In the genomic region with DNA sequence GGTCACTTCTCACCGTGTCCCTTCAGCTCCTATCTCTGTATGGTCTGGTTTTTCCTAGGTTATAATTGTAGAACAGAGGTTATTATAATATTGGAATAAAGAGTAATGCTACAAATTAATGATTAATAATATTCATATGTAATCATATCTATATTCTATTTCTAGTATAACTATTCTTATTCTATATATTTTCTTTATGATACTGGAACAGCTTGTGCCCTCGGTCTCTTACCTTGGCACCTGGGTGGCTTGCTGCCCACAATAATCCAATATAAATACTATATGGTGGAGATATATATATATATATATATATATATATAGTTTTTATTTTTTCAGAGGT, we compare ENCODE assay signal across 10 cellular contexts. TPM values are rescaled to one million over a fixed set of nuclear protein-coding genes. Genes with fewer than 3 reads are reported as not detected.
DNase-seq lines count a peak whose midpoint lies in the region; ATAC-seq, FAIRE-seq and TF ChIP-seq lines count a peak whose summit lies in the region.
"Not testable (repeated sequence)": the region's sequence is repeated elsewhere in the genome, so short reads cannot be mapped to it uniquely, and the experiment has no call there.
"Had no signal": no experiment of that assay in that cellular context is flagged by ENCODE, and none has a peak within 500 bp of the region (broad histone marks: within the 10 kb centered on the region; RNA-seq: fewer than 3 reads in every experiment).

No MANE protein-coding gene starts in this region.

- not testable (repeated sequence) for H3K79me2 ChIP-seq in MM.1S (ENCODE audit: low read length); SU-DHL-6 (ENCODE audit: insufficient read depth, low read length)

- H3K27me3 Mint-ChIP-seq in Caco-2 (ENCODE audit: insufficient read depth, unreplicated experiment); stimulated activated memory B cell treated with anti-CD40 and anti-IgM and Interleukin-4, amounts not matched to agents 10 μg/mL and 1 μg/mL and 100 μg/mL, for 72 hours: not testable (repeated sequence)
- peaks cover 16% of the 10 kb centered on the region for H3K27me3 Mint-ChIP-seq in activated naive CD4-positive, alpha-beta T cell treated with anti-CD3 and anti-CD28 coated beads, Interleukin-2, amount 10 ng/mL, durations not matched to agents 7 days and 5 days

- not testable (repeated sequence) for H3K9me3 ChIP-seq in Caco-2; MM.1S (replicated peaks; ENCODE audit: insufficient read depth, low read length); SU-DHL-6 (ENCODE audit: insufficient read depth, low read length); lower lobe of right lung

- peak; percentile 79 for FAIRE-seq in A204.1 (lab: Jason Lieb, UNC)

- not testable (repeated sequence) for BruUV-seq in Caco-2 (replicated peaks; lab: Mats Ljungman, UMichigan)

- H3K4me1 Mint-ChIP-seq in Caco-2 (ENCODE audit: low read depth, unreplicated experiment); activated naive CD4-positive, alpha-beta T cell treated with anti-CD3 and anti-CD28 coated beads, Interleukin-2, amount 10 ng/mL, durations not matched to agents 7 days and 5 days: not testable (repeated sequence)
- peaks cover 19% of the 10 kb centered on the region for H3K4me1 Mint-ChIP-seq in stimulated activated memory B cell treated with anti-CD40 and anti-IgM and Interleukin-4, amounts not matched to agents 10 μg/mL and 1 μg/mL and 100 μg/mL, for 72 hours

- H3K27ac Mint-ChIP-seq in Caco-2 (ENCODE audit: unreplicated experiment); activated naive CD4-positive, alpha-beta T cell treated with anti-CD3 and anti-CD28 coated beads, Interleukin-2, amount 10 ng/mL, durations not matched to agents 7 days and 5 days: not testable (repeated sequence)
- H3K27ac Mint-ChIP-seq in stimulated activated memory B cell treated with anti-CD40 and anti-IgM and Interleukin-4, amounts not matched to agents 10 μg/mL and 1 μg/mL and 100 μg/mL, for 72 hours: peak overlapping the region; percentile 78

- H3K9me3 Mint-ChIP-seq in Caco-2 (ENCODE audit: unreplicated experiment); activated naive CD4-positive, alpha-beta T cell treated with anti-CD3 and anti-CD28 coated beads, Interleukin-2, amount 10 ng/mL, durations not matched to agents 7 days and 5 days; stimulated activated memory B cell treated with anti-CD40 and anti-IgM and Interleukin-4, amounts not matched to agents 10 μg/mL and 1 μg/mL and 100 μg/mL, for 72 hours: not testable (repeated sequence)

- not testable (repeated sequence) for H3K4me1 ChIP-seq in Caco-2; MM.1S (ENCODE audit: low read length); lower lobe of right lung

- not testable (repeated sequence) for H3K36me3 Mint-ChIP-seq in Caco-2 (ENCODE audit: insufficient read depth, unreplicated experiment); activated naive CD4-positive, alpha-beta T cell treated with anti-CD3 and anti-CD28 coated beads, Interleukin-2, amount 10 ng/mL, durations not matched to agents 7 days and 5 days; stimulated activated memory B cell treated with anti-CD40 and anti-IgM and Interleukin-4, amounts not matched to agents 10 μg/mL and 1 μg/mL and 100 μg/mL, for 72 hours

- TF ChIP-seq CTCF in Caco-2 (IDR thresholded peaks at IDR 0.05; ENCODE audit: insufficient read depth in 1 of 2, low read depth in 1 of 2, low read length in 1 of 2, severe bottlenecking in 1 of 2, unreplicated experiment in 1 of 2); MM.1S (IDR thresholded peaks at IDR 0.05; ENCODE audit: low read length); SU-DHL-6 (IDR thresholded peaks at IDR 0.05; ENCODE audit: insufficient read depth, low read length, poor library complexity, severe bottlenecking); coronary artery (IDR thresholded peaks at IDR 0.05); lower lobe of right lung (IDR thresholded peaks at IDR 0.05): not testable (repeated sequence)

- H3K9ac ChIP-seq in MM.1S (ENCODE audit: low read length); SU-DHL-6 (ENCODE audit: low read length): not testable (repeated sequence)

- DNase-seq in Caco-2; MM.1S; activated naive CD4-positive, alpha-beta T cell treated with anti-CD3 and anti-CD28 coated beads, Interleukin-2, amount 10 ng/mL, durations not matched to agents 7 days and 5 days; coronary artery (ENCODE audit: low spot score); lower lobe of right lung: not testable (repeated sequence)

- not testable (repeated sequence) for H3K36me3 ChIP-seq in Caco-2 (ENCODE audit: control insufficient read depth, insufficient read depth, low read length); MM.1S (replicated peaks; ENCODE audit: insufficient read depth, low read length); SU-DHL-6 (ENCODE audit: low read length); lower lobe of right lung

- H2AFZ ChIP-seq in MM.1S (ENCODE audit: low read length) (0 out of 2 replicates have a peak overlapping the region, but pooled peaks have one; percentile 69), SU-DHL-6 (ENCODE audit: low read depth, low read length, severe bottlenecking) (peak overlapping the region; percentile 73)

- H3K27ac ChIP-seq in MM.1S (ENCODE audit: low read length): peak overlapping the region; percentile 46; the same call in 1 of the 2 replicates
- not testable (repeated sequence) for H3K27ac ChIP-seq in SU-DHL-6 (ENCODE audit: low read depth, low read length); coronary artery; lower lobe of right lung

- intact Hi-C loops in Caco-2 (cut with micrococcal nuclease; ENCODE audit: unreplicated experiment): loop anchor here (1.0 kb wide), 2 partner anchors 402 to 988 kb away; no protein-coding TSS in a partner anchor
- intact Hi-C loops in lower lobe of right lung (cut with DNase I): not testable (repeated sequence)

- H3F3A ChIP-seq in MM.1S (ENCODE audit: insufficient read depth, low read length); SU-DHL-6 (ENCODE audit: insufficient read depth): not testable (repeated sequence)

- CTCF ChIA-PET in Caco-2 (lab: Charles Lee): interaction anchor here (1.1 kb wide), 1 partner anchor 402 kb away, joined by 4 read pairs; no protein-coding TSS in a partner anchor
- CTCF ChIA-PET in activated naive CD4-positive, alpha-beta T cell treated with anti-CD3 and anti-CD28 coated beads, Interleukin-2, amount 10 ng/mL, durations not matched to agents 7 days and 5 days (lab: Charles Lee): not testable (repeated sequence)

- not testable (repeated sequence) for H4K20me1 ChIP-seq in MM.1S (ENCODE audit: insufficient read depth, low read length); SU-DHL-6 (ENCODE audit: low read depth, low read length)

- H3K4me2 ChIP-seq in MM.1S (ENCODE audit: low read depth, low read length): peak overlapping the region; percentile 59; the same call in 1 of the 2 replicates
- peak overlapping the region; percentile 58 for H3K4me2 ChIP-seq in SU-DHL-6 (ENCODE audit: low read depth, low read length, poor library complexity, severe bottlenecking)

- not testable (repeated sequence) for H3K27me3 ChIP-seq in Caco-2 (replicated peaks; ENCODE audit: control insufficient read depth, insufficient read depth, low read length); MM.1S (replicated peaks; ENCODE audit: insufficient read depth, low read length); SU-DHL-6 (ENCODE audit: low read length); lower lobe of right lung (ENCODE audit: low read depth)

- POLR2A ChIA-PET in Caco-2 (lab: Charles Lee): not testable (repeated sequence)

- peak overlapping the region; percentile 68 for H3K4me3 Mint-ChIP-seq in Caco-2 (ENCODE audit: unreplicated experiment)
- peak overlapping the region; percentile 45 for H3K4me3 Mint-ChIP-seq in activated naive CD4-positive, alpha-beta T cell treated with anti-CD3 and anti-CD28 coated beads, Interleukin-2, amount 10 ng/mL, durations not matched to agents 7 days and 5 days
- peak overlapping the region; percentile 76 for H3K4me3 Mint-ChIP-seq in stimulated activated memory B cell treated with anti-CD40 and anti-IgM and Interleukin-4, amounts not matched to agents 10 μg/mL and 1 μg/mL and 100 μg/mL, for 72 hours

- not testable (repeated sequence) for H3K9me2 ChIP-seq in MM.1S (replicated peaks; ENCODE audit: insufficient read depth, low read length); SU-DHL-6 (replicated peaks; ENCODE audit: insufficient read depth, low read length)

- ATAC-seq in lower lobe of right lung; stimulated activated memory B cell treated with anti-CD40 and anti-IgM and Interleukin-4, amounts not matched to agents 10 μg/mL and 1 μg/mL and 100 μg/mL, for 72 hours: not testable (repeated sequence)

- H3K4me3 ChIP-seq in Caco-2 (ENCODE audit: low read depth, low read length): not testable (repeated sequence)
- H3K4me3 ChIP-seq in MM.1S (ENCODE audit: low read length) (peak overlapping the region; percentile 59), SU-DHL-6 (ENCODE audit: insufficient read depth, low read length, poor library complexity, severe bottlenecking) (peak overlapping the region; percentile 52), coronary artery (peak overlapping the region; percentile 69), lower lobe of right lung (peak overlapping the region; percentile 50)

RNA-seq across cellular contexts. Expression of a gene that starts 5.6 kb away (rescaled TPM):
- not detected in 2 replicates for total RNA-seq in Caco-2 (2022)
- 0.95 TPM for total RNA-seq in lower lobe of right lung
- total RNA-seq: activated CD4-positive, alpha-beta T cell treated with anti-CD3 and anti-CD28 coated beads for 36 hours; activated naive CD8-positive, alpha-beta T cell treated with anti-CD3 and anti-CD28 coated beads for 36 hours had no signal
